ENCODE assay signal across 10 cellular contexts in genomic region chr9:127793093-127793708, GRCh38. TPM values are rescaled to one million over a fixed set of nuclear protein-coding genes. Genes with fewer than 3 reads are reported as not detected.
DNase-seq lines count a peak whose midpoint lies in the region; ATAC-seq and TF ChIP-seq lines count a peak whose summit lies in the region.
"Had no signal": no experiment of that assay in that cellular context is flagged by ENCODE, and none has a peak within 500 bp of the region (broad histone marks: within the 10 kb centered on the region; RNA-seq: fewer than 3 reads in every experiment).

No MANE protein-coding gene starts in this region.

- no peaks in the 10 kb centered on the region for H3K9me3 ChIP-seq in neural progenitor cell (ENCODE audit: low read depth)
- H3K9me3 ChIP-seq in gastrocnemius medialis, result no peaks in the 10 kb centered on the region

- H4K20me1 ChIP-seq in KMS-11 (ENCODE audit: insufficient read depth) (0 out of 2 replicates have a peak, but pooled peaks cover 6% of the 10 kb centered on the region), neural progenitor cell (ENCODE audit: low read depth) (peaks cover 25% of the 10 kb centered on the region)

- H3K4me1 ChIP-seq in KMS-11 (ENCODE audit: low read depth, poor library complexity, severe bottlenecking) (peaks cover 51% of the 10 kb centered on the region), neural progenitor cell (peaks cover 3% of the 10 kb centered on the region), gastrocnemius medialis (peaks cover 9 to 11% of the 10 kb centered on the region in 2 donors)

- H3K4me3 ChIP-seq in KMS-11 (IDR thresholded peaks at IDR 0.05; ENCODE audit: insufficient read depth, low read depth, low read length) (no peak overlapping the region), astrocyte of the spinal cord (ENCODE audit: low read depth, low read length) (no peak overlapping the region), neural progenitor cell (no peak overlapping the region), gastrocnemius medialis (no peak overlapping the region)

- intact Hi-C loops in gastrocnemius medialis (cut with DNase I; ENCODE audit: low total_unique reads), result no loop called here

- H3K9ac ChIP-seq in KMS-11 (no peak overlapping the region), neural progenitor cell (no peak overlapping the region)

- H3K27ac Mint-ChIP-seq in neural progenitor cell, result no peak overlapping the region

- H3K36me3 ChIP-seq in KMS-11 (ENCODE audit: insufficient read depth), result peaks cover 28% of the 10 kb centered on the region; the same call in 1 of the 2 replicates
- no peaks in the 10 kb centered on the region for H3K36me3 ChIP-seq in neural progenitor cell
- H3K36me3 ChIP-seq in gastrocnemius medialis, result peaks cover 0 to 38% of the 10 kb centered on the region in 2 donors

- in situ Hi-C loops in astrocyte of the spinal cord (cut with HindIII; ENCODE audit: low sequenced_read_pairs) (no loop called here), gastrocnemius medialis (cut with MboI; ENCODE audit: low sequenced_read_pairs in 4 of 4) (no loop called here)

- peaks cover 24% of the 10 kb centered on the region for H3F3A ChIP-seq in neural progenitor cell (ENCODE audit: low read depth)

- DNase-seq in DMS 273 treated with DMSO at 0.1 percent for 48 hours (lab: John Stamatoyannopoulos, UW) (peak; percentile 62), astrocyte of the spinal cord (ENCODE audit: low read depth, low spot score) (peak; percentile 36), neural progenitor cell (ENCODE audit: low spot score) (no peak), GDM1 (lab: John Stamatoyannopoulos, UW) (no peak), NCI-H128 (lab: John Stamatoyannopoulos, UW; ENCODE audit: unreplicated experiment) (no peak), gastrocnemius medialis (no peak)
- no peak for DNase-seq in stimulated activated CD4-positive, alpha-beta T cell treated with anti-CD3 and anti-CD28 coated beads, Interleukin-1b, Interleukin-23, amount 100 ng/mL, for 48 hours
- DNase-seq: NCI-H2081 treated with DMSO at 0.1 percent for 48 hours, T-helper 9 cell had no signal

- H3K36me3 Mint-ChIP-seq in neural progenitor cell, result peaks cover 23% of the 10 kb centered on the region

- no peaks in the 10 kb centered on the region for H3K9me3 Mint-ChIP-seq in neural progenitor cell

- H3K4me2 ChIP-seq in KMS-11 (no peak overlapping the region), neural progenitor cell (no peak overlapping the region)

- H3K4me3 Mint-ChIP-seq in neural progenitor cell, result no peak overlapping the region

- TF ChIP-seq CTCF in KMS-11 (conservative IDR thresholded peaks at IDR 0.05; ENCODE audit: low read depth, low read length) (no peak), astrocyte of the spinal cord (IDR thresholded peaks at IDR 0.05; ENCODE audit: low read depth, low read length) (no peak), neural progenitor cell (IDR thresholded peaks at IDR 0.05) (no peak), gastrocnemius medialis (IDR thresholded peaks at IDR 0.05 in 4 of 5, conservative IDR thresholded peaks at IDR 0.05 in 1 of 5) (no peak)

- H2AFZ ChIP-seq in KMS-11 (ENCODE audit: low read depth) (no peak overlapping the region), neural progenitor cell (replicated peaks) (no peak overlapping the region)

- no peak for TF ChIP-seq POLR2A in gastrocnemius medialis (IDR thresholded peaks at IDR 0.05)

- peaks cover 2% of the 10 kb centered on the region for H3K27me3 Mint-ChIP-seq in neural progenitor cell (ENCODE audit: insufficient read depth, low read depth)

- 0 out of 2 replicates have a peak overlapping the region, but pooled peaks have one; percentile 20 for H3K27ac ChIP-seq in KMS-11
- peak overlapping the region; percentile 63 for H3K27ac ChIP-seq in neural progenitor cell
- H3K27ac ChIP-seq in gastrocnemius medialis, result peak overlapping the region in 1 of 4 donors; percentile 29

- H3K4me1 Mint-ChIP-seq in neural progenitor cell, result peaks cover 4% of the 10 kb centered on the region

- peaks cover 26% of the 10 kb centered on the region for H3K79me2 ChIP-seq in KMS-11 (ENCODE audit: insufficient read depth, low read depth)
- H3K79me2 ChIP-seq in neural progenitor cell (ENCODE audit: low read depth), result peaks cover 15% of the 10 kb centered on the region

- ATAC-seq in gastrocnemius medialis, result no peak

- H3K27me3 ChIP-seq in KMS-11 (ENCODE audit: insufficient read depth, low read depth) (no peaks in the 10 kb centered on the region), neural progenitor cell (no peaks in the 10 kb centered on the region), gastrocnemius medialis (no peaks in the 10 kb centered on the region)

RNA-seq across cellular contexts. Expression of gene CDK9, which starts 7.4 kb away (rescaled TPM):
- total RNA-seq in neural progenitor cell (ENCODE audit: low replicate concordance) (22.5 and 47.8 TPM in 2 replicates), gastrocnemius medialis (10 to 100 TPM; 50.3 to 71.2 (median 51.2) TPM)

RNA-seq across cellular contexts. Expression of gene FPGS, which starts 9.5 kb away (rescaled TPM):
- 32.8 and 60.5 TPM in 2 replicates for total RNA-seq in neural progenitor cell (ENCODE audit: low replicate concordance)
- total RNA-seq in gastrocnemius medialis, result 10 to 100 TPM; 36.4 to 87.6 (median 47.7) TPM

RNA-seq across cellular contexts. Expression of gene SH2D3C, which starts 14.7 kb away (rescaled TPM):
- total RNA-seq in neural progenitor cell (ENCODE audit: low replicate concordance) (1.8 and 1.9 TPM in 2 replicates), gastrocnemius medialis (1 to 10 TPM; 4.7 to 8.1 (median 5.2) TPM)

RNA-seq across cellular contexts. Expression of gene TOR2A, which starts 58.1 kb away (rescaled TPM):
- total RNA-seq in neural progenitor cell (ENCODE audit: low replicate concordance) (5.5 and 18.3 TPM in 2 replicates), gastrocnemius medialis (10 to 100 TPM in 2 of 4 donors, 1 to 10 TPM in 2; 3.2 to 10.6 (median 9.6) TPM)

Comparison
In these comparisons a context has a peak if more than half of its experiments do, and no peak if none do; other contexts are left out.
1. DNase-seq: peak in DMS 273 treated with DMSO at 0.1 percent for 48 hours (single experiment) and astrocyte of the spinal cord (single experiment); none in neural progenitor cell (single experiment), GDM1 (single experiment), stimulated activated CD4-positive, alpha-beta T cell treated with anti-CD3 and anti-CD28 coated beads, Interleukin-1b, Interleukin-23, amount 100 ng/mL, for 48 hours (single experiment), NCI-H128 (single experiment) and gastrocnemius medialis (0 of 2).